In genomic region chr12:45348311-45348710, GRCh38 we compare ENCODE assay signal across 25 cellular contexts.
"Had no signal": no experiment of that assay in that cellular context is flagged by ENCODE, and none has a peak within 500 bp of the region (broad histone marks: within the 10 kb centered on the region; RNA-seq: fewer than 3 reads in every experiment).

No MANE protein-coding gene starts in this region.

- H3K27ac ChIP-seq: brain microvascular endothelial cell, Peyer's patch, RWPE1, SJSA1 had no signal

- H3K4me3 ChIP-seq: Peyer's patch, SJSA1 had no signal

- H3K9me3 ChIP-seq: Peyer's patch, SJSA1 had no signal

- ATAC-seq: activated CD8-positive, alpha-beta T cell treated with anti-CD3 and anti-CD28 coated beads, Interleukin-2, amount 10 ng/mL, durations not matched to agents 7 days and 5 days; WTC11 had no signal

- H3K4me1 ChIP-seq: Peyer's patch had no signal

- DNase-seq: activated CD4-positive, alpha-beta T cell treated with anti-CD3 and anti-CD28 coated beads for 48 hours; activated CD4-positive, alpha-beta T cell treated with anti-CD3 and anti-CD28 coated beads, Interleukin-2, amount 50 U/mL, for 4 hours; activated CD4-positive, CD25-positive, alpha-beta regulatory T cell treated with anti-CD3 and anti-CD28 coated beads, Interleukin-2, amount 50 U/mL, for 72 hours; activated CD8-positive, alpha-beta memory T cell treated with anti-CD3 and anti-CD28 coated beads, Interleukin-2, amount 50 U/mL, for 48 hours; activated CD8-positive, alpha-beta T cell treated with anti-CD3 and anti-CD28 coated beads, Interleukin-2, amount 10 ng/mL, durations not matched to agents 7 days and 5 days; activated effector memory CD4-positive, alpha-beta T cell treated with anti-CD3 and anti-CD28 coated beads, Interleukin-2, amount 50 U/mL, for 16 hours; activated naive CD4-positive, alpha-beta T cell treated with anti-CD3 and anti-CD28 coated beads for 36 hours; activated T-cell treated with anti-CD3 and anti-CD28 coated beads, Interleukin-2, amount 50 U/mL, for 1 hour; amygdala; brain microvascular endothelial cell; cerebellar nuclear complex; Kasumi-1; KBM-7; NCI-H1092; NCI-H1436; NCI-H1694 treated with DMSO at 0.1 percent for 48 hours; NCI-H2029 treated with DMSO at 0.1 percent for 48 hours; NCI-H345; NCI-H510A; NCI-H526 treated with DMSO at 0.1 percent for 48 hours; Peyer's patch; Right ventricle myocardium superior had no signal

- H3K27me3 ChIP-seq: brain microvascular endothelial cell, Peyer's patch, SJSA1 had no signal
